Comparison of ENCODE assay signal across 21 cellular contexts in the genomic region with DNA sequence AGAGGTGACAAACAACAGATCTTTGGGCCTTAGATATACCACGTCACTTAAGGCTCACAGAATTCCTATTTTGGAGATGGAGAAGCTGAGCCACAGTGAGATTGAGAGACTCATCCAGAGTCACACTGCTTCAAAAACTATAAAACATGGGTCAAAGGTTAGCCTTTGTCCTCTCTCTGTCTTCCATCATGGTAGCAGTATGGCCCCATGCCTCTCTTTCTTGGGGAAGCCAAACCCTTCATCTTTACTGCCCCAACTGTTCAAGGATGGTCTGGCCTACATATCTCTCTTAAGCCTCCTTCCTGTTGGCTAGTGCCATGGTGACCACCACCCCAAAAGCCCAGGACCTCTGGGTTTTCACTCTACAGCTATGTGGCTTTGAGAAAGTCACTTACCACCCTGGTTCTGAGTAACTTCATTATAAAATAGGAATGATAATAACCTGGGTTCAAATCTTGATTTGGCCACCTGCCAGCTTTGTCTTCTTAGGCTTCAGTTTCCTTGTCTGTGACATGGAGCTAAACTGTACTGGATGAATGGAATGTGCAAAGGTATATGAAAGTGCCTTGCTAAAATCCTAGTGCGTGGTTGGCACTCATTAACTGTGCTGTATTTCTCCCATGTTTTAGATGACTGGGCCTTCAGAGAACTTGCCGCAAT.
"Had no signal": no experiment of that assay in that cellular context is flagged by ENCODE, and none has a peak within 500 bp of the region (broad histone marks: within the 10 kb centered on the region; RNA-seq: fewer than 3 reads in every experiment).

No MANE protein-coding gene starts in this region.

- H3K4me3 ChIP-seq: cardiac muscle cell, dorsolateral prefrontal cortex, lower lobe of right lung, psoas muscle, tibial artery had no signal

- H3K4me1 Mint-ChIP-seq: activated naive CD8-positive, alpha-beta T cell treated with anti-CD3 and anti-CD28 coated beads for 36 hours had no signal

- H3K4me3 Mint-ChIP-seq: activated naive CD8-positive, alpha-beta T cell treated with anti-CD3 and anti-CD28 coated beads for 36 hours; activated T-helper 1 cell treated with anti-CD3 and anti-CD28 coated beads, Interleukin-12 subunit alpha, Interleukin-12 subunit beta, Interleukin-2, Interleukin-4 antibody, amounts not matched to agents 30 ng/mL and 10 ng/mL and 1 ng/mL, durations not matched to agents 14 hours and 24 hours and 36 hours had no signal

- H3K27ac ChIP-seq: cardiac muscle cell, dorsolateral prefrontal cortex, epithelial cell of prostate, foreskin keratinocyte, lower lobe of right lung, psoas muscle, tibial artery had no signal

- H3K27me3 Mint-ChIP-seq: activated naive CD8-positive, alpha-beta T cell treated with anti-CD3 and anti-CD28 coated beads for 36 hours had no signal

- H3K9me3 ChIP-seq: lower lobe of right lung, psoas muscle, tibial artery had no signal

- H3K9me3 Mint-ChIP-seq: activated naive CD8-positive, alpha-beta T cell treated with anti-CD3 and anti-CD28 coated beads for 36 hours; activated T-helper 1 cell treated with anti-CD3 and anti-CD28 coated beads, Interleukin-12 subunit alpha, Interleukin-12 subunit beta, Interleukin-2, Interleukin-4 antibody, amounts not matched to agents 30 ng/mL and 10 ng/mL and 1 ng/mL, durations not matched to agents 14 hours and 24 hours and 36 hours had no signal

- FAIRE-seq: urothelium cell line had no signal

- H3K36me3 Mint-ChIP-seq: activated naive CD8-positive, alpha-beta T cell treated with anti-CD3 and anti-CD28 coated beads for 36 hours had no signal

- H3K27ac Mint-ChIP-seq: activated naive CD8-positive, alpha-beta T cell treated with anti-CD3 and anti-CD28 coated beads for 36 hours; activated T-helper 1 cell treated with anti-CD3 and anti-CD28 coated beads, Interleukin-12 subunit alpha, Interleukin-12 subunit beta, Interleukin-2, Interleukin-4 antibody, amounts not matched to agents 30 ng/mL and 10 ng/mL and 1 ng/mL, durations not matched to agents 14 hours and 24 hours and 36 hours had no signal

- H3K27me3 ChIP-seq: cardiac muscle cell, dorsolateral prefrontal cortex, foreskin keratinocyte, tibial artery had no signal

- H3K36me3 ChIP-seq: cardiac muscle cell, lower lobe of right lung, tibial artery had no signal

- DNase-seq: activated CD4-positive, alpha-beta T cell treated with anti-CD3 and anti-CD28 coated beads, Interleukin-2, amount 50 U/mL, for 48 hours; activated gamma-delta T cell treated with Interleukin-2 at 50 U/mL for 16 hours; activated naive CD8-positive, alpha-beta T cell treated with anti-CD3 and anti-CD28 coated beads for 36 hours; activated T-cell treated with anti-CD3 and anti-CD28 coated beads for 4 hours; amniotic stem cell; foreskin keratinocyte; glutamatergic neuron; hypothalamus; islet precursor cell; lower lobe of right lung; psoas muscle; right cardiac atrium; stimulated activated CD4-positive, alpha-beta T cell treated with anti-CD3 and anti-CD28 coated beads, Interleukin-2, amount 100 ng/mL, for 24 hours; stimulated activated naive CD4-positive, alpha-beta T cell treated with Interleukin-2 at 50 U/mL for 16 hours; T-helper 2 cell; tibial artery had no signal
